8 cellular contexts compared by ENCODE assay signal in genomic region chr1:225428879-225429455, GRCh38. TPM values are rescaled to one million over a fixed set of nuclear protein-coding genes. Genes with fewer than 3 reads are reported as not detected.
DNase-seq lines count a peak whose midpoint lies in the region; ATAC-seq and TF ChIP-seq lines count a peak whose summit lies in the region.

No MANE protein-coding gene starts in this region.

- H3K36me3 ChIP-seq in GM06990 (ENCODE audit: control insufficient read depth, insufficient read depth, low read length) (no peaks in the 10 kb centered on the region), liver (ENCODE audit: control insufficient read depth in 4 of 4, insufficient read depth in 3 of 4, low read depth in 1 of 4, low read length in 3 of 4) (no peaks in the 10 kb centered on the region), urinary bladder (ENCODE audit: insufficient read depth) (no peaks in the 10 kb centered on the region)

- peaks cover 5% of the 10 kb centered on the region for H3K27me3 Mint-ChIP-seq in activated naive CD8-positive, alpha-beta T cell treated with anti-CD3 and anti-CD28 coated beads, Interleukin-2, amount 10 ng/mL, durations not matched to agents 7 days and 5 days

- H3K9me3 Mint-ChIP-seq in activated naive CD8-positive, alpha-beta T cell treated with anti-CD3 and anti-CD28 coated beads, Interleukin-2, amount 10 ng/mL, durations not matched to agents 7 days and 5 days: no peaks in the 10 kb centered on the region

- ATAC-seq in activated naive CD8-positive, alpha-beta T cell treated with anti-CD3 and anti-CD28 coated beads, Interleukin-2, amount 10 ng/mL, durations not matched to agents 7 days and 5 days (ENCODE audit: low read depth): no peak

- H3K4me3 ChIP-seq in GM06990 (replicated peaks; ENCODE audit: low read depth, low read length) (peak overlapping the region; percentile 83), liver (ENCODE audit: low read depth in 1 of 3, low read length in 3 of 3) (peak overlapping the region; percentile 52 to 81 (median 68)), urinary bladder (ENCODE audit: low read depth, low read length) (peak overlapping the region; percentile 97)

- H3K27ac Mint-ChIP-seq in activated naive CD8-positive, alpha-beta T cell treated with anti-CD3 and anti-CD28 coated beads, Interleukin-2, amount 10 ng/mL, durations not matched to agents 7 days and 5 days: peak overlapping the region; percentile 89

- TF ChIP-seq CTCF in GM06990 (IDR thresholded peaks at IDR 0.05; ENCODE audit: insufficient read depth, low read length, poor library complexity, severe bottlenecking): no peak
- no peak for TF ChIP-seq CTCF in liver (IDR thresholded peaks at IDR 0.05; ENCODE audit: low read depth, low read length, missing input control)

- H3K4me1 ChIP-seq in liver (ENCODE audit: control insufficient read depth in 4 of 4, insufficient read depth in 4 of 4, low read length in 3 of 4): peaks cover 5 to 29% (median 19%) of the 10 kb centered on the region in 4 donors
- H3K4me1 ChIP-seq in urinary bladder (ENCODE audit: insufficient read depth): peaks cover 2% of the 10 kb centered on the region

- H3K9ac ChIP-seq in liver (ENCODE audit: low read depth in 1 of 2, low read length in 2 of 2): peak overlapping the region; percentile 72 to 79

- DNase-seq in GM06990 (ENCODE audit: extremely low read depth, insufficient read length) (no peak), HT-29 (ENCODE audit: low spot score) (peak; percentile 72), cerebellar nuclear complex (lab: John Stamatoyannopoulos, UW) (no peak), iPS-NIHi7 (ENCODE audit: extremely low spot score) (no peak), NCI-H1436 (lab: John Stamatoyannopoulos, UW) (no peak)
- DNase-seq in activated naive CD8-positive, alpha-beta T cell treated with anti-CD3 and anti-CD28 coated beads, Interleukin-2, amount 10 ng/mL, durations not matched to agents 7 days and 5 days: no peak

- H3K4me3 Mint-ChIP-seq in activated naive CD8-positive, alpha-beta T cell treated with anti-CD3 and anti-CD28 coated beads, Interleukin-2, amount 10 ng/mL, durations not matched to agents 7 days and 5 days: peak overlapping the region; percentile 87

- peak in 1 of 2 donors; percentile 1 for TF ChIP-seq RAD21 in liver (IDR thresholded peaks at IDR 0.05)

- 17% methylated on average over 7 of the region's 7 CpGs for WGBS in liver
- WGBS in urinary bladder: 26% methylated on average over 7 of the region's 7 CpGs

- peaks cover 4% of the 10 kb centered on the region for H3K36me3 Mint-ChIP-seq in activated naive CD8-positive, alpha-beta T cell treated with anti-CD3 and anti-CD28 coated beads, Interleukin-2, amount 10 ng/mL, durations not matched to agents 7 days and 5 days

- H3K9me3 ChIP-seq in liver (ENCODE audit: control insufficient read depth in 4 of 4, low read length in 3 of 4): no peaks in the 10 kb centered on the region

- no peaks in the 10 kb centered on the region for H3K27me3 ChIP-seq in GM06990 (replicated peaks; ENCODE audit: control insufficient read depth, insufficient read depth, low read length)
- H3K27me3 ChIP-seq in liver (ENCODE audit: control insufficient read depth in 4 of 4, insufficient read depth in 4 of 4, low read length in 3 of 4): no peaks in the 10 kb centered on the region

- H3K27ac ChIP-seq in liver (ENCODE audit: low read depth in 1 of 2, low read length in 2 of 2) (peak overlapping the region; percentile 85 to 98), urinary bladder (ENCODE audit: low read depth) (no peak overlapping the region)

- POLR2A ChIA-PET in activated naive CD8-positive, alpha-beta T cell treated with anti-CD3 and anti-CD28 coated beads, Interleukin-2, amount 10 ng/mL, durations not matched to agents 7 days and 5 days (lab: Charles Lee): interaction anchor here (0.6 to 11.8 kb wide), 14 partner anchors 10 to 681 kb away, joined by 3 to 203 read pairs (median 5); partner anchors contain the start of genes H3-3A, PYCR2 and SDE2

- peaks cover 36% of the 10 kb centered on the region for H3K4me1 Mint-ChIP-seq in activated naive CD8-positive, alpha-beta T cell treated with anti-CD3 and anti-CD28 coated beads, Interleukin-2, amount 10 ng/mL, durations not matched to agents 7 days and 5 days

TF ChIP-seq in liver, 16 proteins besides CTCF, POLR2A, EP300 and RAD21:
- no peak for TF ChIP-seq GABPA (IDR thresholded peaks at IDR 0.05 in 1 of 2, conservative IDR thresholded peaks at IDR 0.05 in 1 of 2)
- no peak for TF ChIP-seq FOXA2 (IDR thresholded peaks at IDR 0.05)
- TF ChIP-seq NR2F2 (IDR thresholded peaks at IDR 0.05): peak; percentile 37
- peak; percentile 75 for TF ChIP-seq YY1 (IDR thresholded peaks at IDR 0.05)
TF ChIP-seq in liver: peak in this region for 2.

RNA-seq across cellular contexts. Expression of gene LBR, which starts 1.1 kb away (rescaled TPM):
- total RNA-seq in HT-29 (2014; rRNA removed; shearing (Covaris generic)): 42.9 and 43.9 TPM in 2 replicates
- total RNA-seq in activated naive CD8-positive, alpha-beta T cell treated with anti-CD3 and anti-CD28 coated beads, Interleukin-2, amount 10 ng/mL, durations not matched to agents 7 days and 5 days: 100 to 1,000 TPM; 168 to 171 TPM
- 100 to 1,000 TPM in 1 of 2 donors, 10 to 100 TPM in 1; 28.9 to 201 TPM for total RNA-seq in liver
- 10 to 100 TPM; 14.3 to 16.2 TPM for polyA plus RNA-seq in liver
- 128 TPM for total RNA-seq in urinary bladder
- 62.0 TPM for polyA plus RNA-seq in urinary bladder
